In the genomic region with DNA sequence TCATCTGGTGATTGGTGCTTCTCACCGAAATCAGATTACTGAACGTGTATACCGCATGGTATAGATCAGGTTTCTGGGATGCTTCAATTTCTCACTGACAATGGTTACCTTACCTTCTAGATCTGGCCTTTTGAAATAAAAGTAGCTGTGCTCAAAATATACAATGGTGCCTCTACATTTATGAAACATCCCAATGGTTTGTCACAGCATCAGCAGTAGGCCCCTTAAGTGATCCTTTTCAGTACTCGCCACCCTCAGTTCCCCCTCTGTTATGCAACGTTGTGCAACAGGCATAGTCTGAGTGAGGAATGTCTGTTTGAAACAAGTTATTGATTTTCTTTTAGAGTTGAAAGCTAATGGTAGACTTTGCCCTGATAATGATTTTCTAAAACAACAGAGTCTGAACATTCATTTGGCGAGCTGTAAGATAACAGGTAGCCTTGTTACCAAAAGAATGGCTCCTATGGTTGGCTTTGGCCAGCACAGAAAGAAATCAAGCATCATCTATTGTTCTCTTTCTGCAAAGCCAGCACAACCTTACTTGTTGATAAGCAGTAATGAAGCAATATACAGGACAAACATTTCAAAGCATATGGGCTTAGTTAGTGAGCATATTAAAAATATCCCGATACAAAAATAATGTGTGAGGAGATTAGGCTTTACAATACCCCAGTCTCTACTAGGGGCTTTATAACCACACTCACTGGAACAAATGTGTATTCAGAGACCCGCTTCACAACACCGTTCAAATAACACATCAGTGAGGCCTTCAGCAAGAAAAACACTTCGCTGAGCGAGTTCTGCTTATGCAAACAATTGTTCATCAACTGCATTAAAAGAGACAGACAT, we compare ENCODE assay signal across 14 cellular contexts.
DNase-seq lines count a peak whose midpoint lies in the region; ATAC-seq, FAIRE-seq and TF ChIP-seq lines count a peak whose summit lies in the region.
"Had no signal": no experiment of that assay in that cellular context is flagged by ENCODE, and none has a peak within 500 bp of the region (broad histone marks: within the 10 kb centered on the region; RNA-seq: fewer than 3 reads in every experiment).

No MANE protein-coding gene starts in this region.

- POLR2A ChIA-PET in HEK293 (lab: Yijun Ruan, JAX), result no interaction called here
- POLR2A ChIA-PET in activated naive CD8-positive, alpha-beta T cell treated with anti-CD3 and anti-CD28 coated beads, Interleukin-2, amount 10 ng/mL, durations not matched to agents 7 days and 5 days (lab: Charles Lee), result interaction anchor here (0.6 kb wide), 1 partner anchor 55 kb away, joined by 3 read pairs; no protein-coding TSS in a partner anchor

- H3K36me3 ChIP-seq in BLaER1 (peaks cover 22% of the 10 kb centered on the region), HEK293 (ENCODE audit: control insufficient read depth in 2 of 2, insufficient read depth in 1 of 2, low read length in 2 of 2) (no peaks in the 10 kb centered on the region)
- H3K36me3 ChIP-seq: adrenal gland, lower lobe of right lung, prostate gland had no signal

- H3K27me3 Mint-ChIP-seq in activated naive CD8-positive, alpha-beta T cell treated with anti-CD3 and anti-CD28 coated beads, Interleukin-2, amount 10 ng/mL, durations not matched to agents 7 days and 5 days, result no peaks in the 10 kb centered on the region
- H3K27me3 Mint-ChIP-seq in CD14-positive monocyte (ENCODE audit: low read depth in 3 of 3), result peaks cover 0 to 2% (median 0%) of the 10 kb centered on the region in 3 donors

- H4K20me1 ChIP-seq in BLaER1, result no peaks in the 10 kb centered on the region

- TF ChIP-seq CTCF in HEK293 (tag by site-specific recombination; IDR thresholded peaks at IDR 0.05) (no peak), CD14-positive monocyte (IDR thresholded peaks at IDR 0.05) (no peak)

- no peaks in the 10 kb centered on the region for H3K36me3 Mint-ChIP-seq in activated naive CD8-positive, alpha-beta T cell treated with anti-CD3 and anti-CD28 coated beads, Interleukin-2, amount 10 ng/mL, durations not matched to agents 7 days and 5 days
- H3K36me3 Mint-ChIP-seq in CD14-positive monocyte, result no peaks in the 10 kb centered on the region

- H3K27ac ChIP-seq in BLaER1 (no peak overlapping the region), HEK293 (ENCODE audit: extremely low read depth, low read depth, low read length) (peak overlapping the region; percentile 32)
- H3K27ac ChIP-seq: adrenal gland, lower lobe of right lung, prostate gland had no signal

- no peak for ATAC-seq in activated naive CD8-positive, alpha-beta T cell treated with anti-CD3 and anti-CD28 coated beads, Interleukin-2, amount 10 ng/mL, durations not matched to agents 7 days and 5 days (ENCODE audit: low read depth)
- ATAC-seq: lower lobe of right lung had no signal

- no peak for DNase-seq in activated naive CD8-positive, alpha-beta T cell treated with anti-CD3 and anti-CD28 coated beads, Interleukin-2, amount 10 ng/mL, durations not matched to agents 7 days and 5 days
- DNase-seq in mucosa of gallbladder (ENCODE audit: low spot score) (peak; percentile 52), CD14-positive monocyte (ENCODE audit: low spot score) (no peak), NCI-H128 (lab: John Stamatoyannopoulos, UW; ENCODE audit: unreplicated experiment) (no peak), NCI-H1694 treated with DMSO at 0.1 percent for 48 hours (lab: John Stamatoyannopoulos, UW) (no peak), GM12891 (ENCODE audit: insufficient read length, low spot score) (no peak)
- DNase-seq: adrenal gland; lower lobe of right lung; NCI-H526 treated with DMSO at 0.1 percent for 48 hours; Right ventricle myocardium superior; stimulated activated CD4-positive, alpha-beta T cell treated with anti-CD3 and anti-CD28 coated beads, Interleukin-4, amount 100 ng/mL, for 4 hours had no signal

- no peak for TF ChIP-seq POLR2A in GM12891 (IDR thresholded peaks at IDR 0.05; ENCODE audit: low read depth, low read length)

- no peak overlapping the region for H3K9ac ChIP-seq in BLaER1

- H3K27me3 ChIP-seq in BLaER1, result no peaks in the 10 kb centered on the region
- H3K27me3 ChIP-seq: adrenal gland had no signal

- H3K9me3 ChIP-seq in BLaER1, result peaks cover 6% of the 10 kb centered on the region; the same call in 1 of the 2 replicates
- no peaks in the 10 kb centered on the region for H3K9me3 ChIP-seq in HEK293 (ENCODE audit: control insufficient read depth, insufficient read depth, low read depth, low read length)
- H3K9me3 ChIP-seq: adrenal gland, lower lobe of right lung, prostate gland had no signal

- CTCF ChIA-PET in HEK293 (lab: Yijun Ruan, JAX), result interaction anchor here (0.5 to 0.6 kb wide), 4 partner anchors 101 to 287 kb away, joined by 3 read pairs; no protein-coding TSS in a partner anchor

- intact Hi-C loops in CD14-positive monocyte (cut with micrococcal nuclease), result no loop called here

- peak overlapping the region; percentile 20 for H3K4me3 Mint-ChIP-seq in activated naive CD8-positive, alpha-beta T cell treated with anti-CD3 and anti-CD28 coated beads, Interleukin-2, amount 10 ng/mL, durations not matched to agents 7 days and 5 days
- H3K4me3 Mint-ChIP-seq in CD14-positive monocyte, result no peak overlapping the region

- peaks cover 17% of the 10 kb centered on the region for H3K4me1 Mint-ChIP-seq in activated naive CD8-positive, alpha-beta T cell treated with anti-CD3 and anti-CD28 coated beads, Interleukin-2, amount 10 ng/mL, durations not matched to agents 7 days and 5 days
- peaks cover 4% of the 10 kb centered on the region for H3K4me1 Mint-ChIP-seq in CD14-positive monocyte

- no peak for FAIRE-seq in GM12891 (lab: Jason Lieb, UNC)

- peaks cover 17% of the 10 kb centered on the region for H3K4me1 ChIP-seq in BLaER1
- peaks cover 27% of the 10 kb centered on the region for H3K4me1 ChIP-seq in HEK293 (ENCODE audit: control insufficient read depth, insufficient read depth, low read length)

- no peaks in the 10 kb centered on the region for H3K9me3 Mint-ChIP-seq in activated naive CD8-positive, alpha-beta T cell treated with anti-CD3 and anti-CD28 coated beads, Interleukin-2, amount 10 ng/mL, durations not matched to agents 7 days and 5 days
- peaks cover 0 to 3% (median 0%) of the 10 kb centered on the region in 7 donors for H3K9me3 Mint-ChIP-seq in CD14-positive monocyte

- H3K4me2 ChIP-seq in BLaER1, result peak overlapping the region; percentile 42

- H3K27ac Mint-ChIP-seq in activated naive CD8-positive, alpha-beta T cell treated with anti-CD3 and anti-CD28 coated beads, Interleukin-2, amount 10 ng/mL, durations not matched to agents 7 days and 5 days, result peak overlapping the region; percentile 64
- no peak overlapping the region for H3K27ac Mint-ChIP-seq in CD14-positive monocyte

- H3K4me3 ChIP-seq in BLaER1 (no peak overlapping the region), HEK293 (ENCODE audit: low read depth, low read length) (no peak overlapping the region)
- H3K4me3 ChIP-seq: adrenal gland, lower lobe of right lung, prostate gland had no signal

TF ChIP-seq in HEK293, 187 proteins besides CTCF, POLR2A, EP300 and RAD21:
- TF ChIP-seq TRIM28 (IDR thresholded peaks at IDR 0.05; ENCODE audit: borderline replicate concordance, low read length) (0 out of 2 replicates have a peak, but pooled peaks have one; percentile 64), ZNF76 (tag by site-specific recombination; IDR thresholded peaks at IDR 0.05; ENCODE audit: borderline replicate concordance, low read depth) (no peak), EGR2 (tag by site-specific recombination; IDR thresholded peaks at IDR 0.05; ENCODE audit: low read depth) (no peak), ZNF544 (tag by site-specific recombination; IDR thresholded peaks at IDR 0.05) (no peak), SCRT2 (tag by site-specific recombination; IDR thresholded peaks at IDR 0.05) (peak; percentile 43; the same call in 1 of the 2 replicates), YY2 (tag by site-specific recombination; IDR thresholded peaks at IDR 0.05) (no peak), ZNF133 (tag by site-specific recombination; IDR thresholded peaks at IDR 0.05) (no peak)

TF ChIP-seq in GM12891, 5 proteins besides CTCF, POLR2A, EP300 and RAD21:
- TF ChIP-seq PAX5 (IDR thresholded peaks at IDR 0.05; ENCODE audit: insufficient read depth, low read length, severe bottlenecking) (no peak), SPI1 (IDR thresholded peaks at IDR 0.05; ENCODE audit: low read depth, low read length) (no peak), TAF1 (IDR thresholded peaks at IDR 0.05; ENCODE audit: low read depth, low read length) (no peak), POLR2AphosphoS5 (IDR thresholded peaks at IDR 0.05; ENCODE audit: low read depth, low read length) (no peak), POU2F2 (IDR thresholded peaks at IDR 0.05; ENCODE audit: low read depth, low read length) (no peak)
